1 cellular context compared by ENCODE assay signal in the genomic region with DNA sequence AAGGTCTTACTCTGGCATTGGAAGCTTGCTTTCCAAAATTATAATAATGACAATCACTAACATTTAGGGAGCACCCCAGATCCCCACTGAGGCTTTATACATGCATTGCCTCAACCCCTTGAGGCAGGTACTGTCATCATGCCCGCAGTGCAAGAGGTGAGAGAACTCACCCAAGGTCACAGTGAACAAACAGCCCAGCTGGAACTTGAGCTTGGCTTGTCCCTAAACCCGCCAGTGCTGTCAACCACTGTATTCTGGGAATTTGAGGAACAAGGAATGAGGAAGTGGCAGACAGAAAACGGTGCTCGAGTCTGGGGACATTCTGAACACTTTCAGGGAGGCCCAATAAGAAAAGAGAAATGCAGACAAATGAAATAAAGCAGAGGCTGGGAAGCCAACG.
TF ChIP-seq lines count a peak whose summit lies in the region.

No MANE protein-coding gene starts in this region.

TF ChIP-seq in HepG2, 621 proteins besides CTCF, POLR2A, EP300 and RAD21 (continued from another document):
- TF ChIP-seq, protein P1, sequence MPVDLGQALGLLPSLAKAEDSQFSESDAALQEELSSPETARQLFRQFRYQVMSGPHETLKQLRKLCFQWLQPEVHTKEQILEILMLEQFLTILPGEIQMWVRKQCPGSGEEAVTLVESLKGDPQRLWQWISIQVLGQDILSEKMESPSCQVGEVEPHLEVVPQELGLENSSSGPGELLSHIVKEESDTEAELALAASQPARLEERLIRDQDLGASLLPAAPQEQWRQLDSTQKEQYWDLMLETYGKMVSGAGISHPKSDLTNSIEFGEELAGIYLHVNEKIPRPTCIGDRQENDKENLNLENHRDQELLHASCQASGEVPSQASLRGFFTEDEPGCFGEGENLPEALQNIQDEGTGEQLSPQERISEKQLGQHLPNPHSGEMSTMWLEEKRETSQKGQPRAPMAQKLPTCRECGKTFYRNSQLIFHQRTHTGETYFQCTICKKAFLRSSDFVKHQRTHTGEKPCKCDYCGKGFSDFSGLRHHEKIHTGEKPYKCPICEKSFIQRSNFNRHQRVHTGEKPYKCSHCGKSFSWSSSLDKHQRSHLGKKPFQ (CRISPR knock-in tag; IDR thresholded peaks at IDR 0.05; ENCODE audit: insufficient replicate concordance): no peak
- TF ChIP-seq PITX1 (CRISPR knock-in tag; IDR thresholded peaks at IDR 0.05) (0 out of 2 replicates have a peak, but pooled peaks have one; percentile 22), TCF7L2 (IDR thresholded peaks at IDR 0.05; ENCODE audit: low read depth, low read length) (no peak), ZNF792 (CRISPR knock-in tag; IDR thresholded peaks at IDR 0.05) (0 out of 2 replicates have a peak, but pooled peaks have one; percentile 54), TGIF2 (CRISPR knock-in tag; IDR thresholded peaks at IDR 0.05) (peak; percentile 40; the same call in 1 of the 2 replicates), FOXO1 (CRISPR knock-in tag; IDR thresholded peaks at IDR 0.05) (peak; percentile 49; the same call in 1 of the 2 replicates)
- TF ChIP-seq, protein P2, sequence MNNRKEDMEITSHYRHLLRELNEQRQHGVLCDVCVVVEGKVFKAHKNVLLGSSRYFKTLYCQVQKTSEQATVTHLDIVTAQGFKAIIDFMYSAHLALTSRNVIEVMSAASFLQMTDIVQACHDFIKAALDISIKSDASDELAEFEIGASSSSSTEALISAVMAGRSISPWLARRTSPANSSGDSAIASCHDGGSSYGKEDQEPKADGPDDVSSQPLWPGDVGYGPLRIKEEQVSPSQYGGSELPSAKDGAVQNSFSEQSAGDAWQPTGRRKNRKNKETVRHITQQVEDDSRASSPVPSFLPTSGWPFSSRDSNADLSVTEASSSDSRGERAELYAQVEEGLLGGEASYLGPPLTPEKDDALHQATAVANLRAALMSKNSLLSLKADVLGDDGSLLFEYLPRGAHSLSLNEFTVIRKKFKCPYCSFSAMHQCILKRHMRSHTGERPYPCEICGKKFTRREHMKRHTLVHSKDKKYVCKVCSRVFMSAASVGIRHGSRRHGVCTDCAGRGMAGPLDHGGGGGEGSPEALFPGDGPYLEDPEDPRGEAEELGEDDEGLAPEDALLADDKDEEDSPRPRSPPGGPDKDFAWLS (CRISPR knock-in tag; IDR thresholded peaks at IDR 0.05; ENCODE audit: borderline replicate concordance): no peak
- TF ChIP-seq, protein P3, sequence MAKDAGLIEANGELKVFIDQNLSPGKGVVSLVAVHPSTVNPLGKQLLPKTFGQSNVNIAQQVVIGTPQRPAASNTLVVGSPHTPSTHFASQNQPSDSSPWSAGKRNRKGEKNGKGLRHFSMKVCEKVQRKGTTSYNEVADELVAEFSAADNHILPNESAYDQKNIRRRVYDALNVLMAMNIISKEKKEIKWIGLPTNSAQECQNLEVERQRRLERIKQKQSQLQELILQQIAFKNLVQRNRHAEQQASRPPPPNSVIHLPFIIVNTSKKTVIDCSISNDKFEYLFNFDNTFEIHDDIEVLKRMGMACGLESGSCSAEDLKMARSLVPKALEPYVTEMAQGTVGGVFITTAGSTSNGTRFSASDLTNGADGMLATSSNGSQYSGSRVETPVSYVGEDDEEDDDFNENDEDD (CRISPR knock-in tag; IDR thresholded peaks at IDR 0.05; ENCODE audit: borderline replicate concordance): peak; percentile 14; the same call in 1 of the 2 replicates
